ENCODE assay signal across 11 cellular contexts in the genomic region with DNA sequence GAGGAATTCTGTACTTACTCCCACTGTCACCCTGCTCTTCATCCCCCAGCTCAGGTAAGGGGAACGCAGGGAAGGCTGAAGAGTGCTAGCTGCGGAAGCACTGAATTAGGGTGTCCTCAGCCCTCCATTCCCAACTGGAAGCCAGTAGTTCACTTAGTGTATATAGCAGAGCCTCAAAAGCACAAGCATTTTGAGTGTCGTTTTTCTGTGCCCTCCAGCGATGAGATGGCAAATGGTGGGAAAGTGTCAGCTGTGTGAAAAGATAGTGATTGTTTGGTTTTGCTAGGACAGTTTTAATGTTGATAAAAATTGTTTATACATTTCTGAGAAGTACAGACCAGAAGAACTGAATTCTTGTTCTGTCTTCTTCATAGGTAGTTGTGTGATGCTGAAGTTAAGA. TPM values are rescaled to one million over a fixed set of nuclear protein-coding genes. Genes with fewer than 3 reads are reported as not detected.
A peak's percentile ranks its signal among the peaks of the same experiment; 100 is the strongest.
DNase-seq lines count a peak whose midpoint lies in the region; FAIRE-seq and TF ChIP-seq lines count a peak whose summit lies in the region.
"Had no signal": no experiment of that assay in that cellular context is flagged by ENCODE, and none has a peak within 500 bp of the region (broad histone marks: within the 10 kb centered on the region; RNA-seq: fewer than 3 reads in every experiment).

No MANE protein-coding gene starts in this region.

- no peak overlapping the region for H3K4me3 ChIP-seq in GM23248
- no peak overlapping the region for H3K4me3 ChIP-seq in brain microvascular endothelial cell (ENCODE audit: low read depth, low read length)
- H3K4me3 ChIP-seq in kidney (ENCODE audit: low read length in 2 of 2) = no peak overlapping the region
- H3K4me3 ChIP-seq: MG63 had no signal

- H2AFZ ChIP-seq in GM23248 = no peak overlapping the region

- TF ChIP-seq CTCF in nephron progenitor cell (IDR thresholded peaks at IDR 0.05) (no peak), brain microvascular endothelial cell (IDR thresholded peaks at IDR 0.05; ENCODE audit: low read depth, low read length, missing control alignments) (no peak), kidney (IDR thresholded peaks at IDR 0.05; ENCODE audit: borderline replicate concordance, extremely low read depth, insufficient read depth) (no peak)

- H3K4me3 Mint-ChIP-seq in activated naive CD8-positive, alpha-beta T cell = no peak overlapping the region
- no peak overlapping the region for H3K4me3 Mint-ChIP-seq in nephron progenitor cell

- no peaks in the 10 kb centered on the region for H4K20me1 ChIP-seq in GM23248 (ENCODE audit: insufficient read depth)

- no peak for DNase-seq in GM23248
- no peak for DNase-seq in caudate nucleus (lab: John Stamatoyannopoulos, UW)
- DNase-seq in nephron progenitor cell = no peak
- DNase-seq in brain microvascular endothelial cell = no peak
- DNase-seq in kidney = no peak
- no peak for DNase-seq in pons (ENCODE audit: low spot score)
- DNase-seq: GDM1 had no signal

- WGBS in GM23248 (ENCODE audit: low coverage in 1 of 2, low lambda C conversion rate in 2 of 2, missing lambda C conversion rate in 2 of 2), 2 experiments = 93 to 97% methylated on average over 4 of the region's 4 CpGs

- in situ Hi-C loops in GM23248 (cut with MboI) (no loop called here), brain microvascular endothelial cell (cut with HindIII; ENCODE audit: low pct_ligation_motif_present, low sequenced_read_pairs) (no loop called here)

- H3K4me1 ChIP-seq in GM23248 (ENCODE audit: insufficient read depth) (no peaks in the 10 kb centered on the region), kidney (ENCODE audit: control insufficient read depth in 1 of 2, insufficient read depth in 1 of 2, low read depth in 1 of 2, low read length in 2 of 2) (no peaks in the 10 kb centered on the region)

- FAIRE-seq in kidney (lab: Jason Lieb, UNC) = no peak
- FAIRE-seq: GM12891 had no signal

- peak overlapping the region; percentile 43 for H3K27ac Mint-ChIP-seq in activated naive CD8-positive, alpha-beta T cell
- H3K27ac Mint-ChIP-seq in nephron progenitor cell = peak overlapping the region; percentile 83

- H3K36me3 Mint-ChIP-seq in activated naive CD8-positive, alpha-beta T cell = peaks cover 4% of the 10 kb centered on the region
- H3K36me3 Mint-ChIP-seq in nephron progenitor cell (ENCODE audit: low read depth) = peaks cover 64% of the 10 kb centered on the region

- peaks cover 85% of the 10 kb centered on the region for H3K36me3 ChIP-seq in GM23248 (ENCODE audit: low read depth)
- H3K36me3 ChIP-seq in brain microvascular endothelial cell (replicated peaks) = peaks cover 91% of the 10 kb centered on the region
- peaks cover 55 to 63% of the 10 kb centered on the region in 2 donors for H3K36me3 ChIP-seq in kidney (ENCODE audit: control insufficient read depth in 1 of 2, insufficient read depth in 2 of 2, low read length in 2 of 2)

- H3K79me2 ChIP-seq in GM23248 (ENCODE audit: insufficient read depth) = 0 out of 2 replicates have a peak, but pooled peaks cover 11% of the 10 kb centered on the region

- 0 out of 2 replicates have a peak overlapping the region, but pooled peaks have one; percentile 34 for H3K27ac ChIP-seq in GM23248
- peak overlapping the region; percentile 60 for H3K27ac ChIP-seq in caudate nucleus (ENCODE audit: low read depth, low read length)
- no peak overlapping the region for H3K27ac ChIP-seq in brain microvascular endothelial cell
- H3K27ac ChIP-seq in kidney (ENCODE audit: low read depth in 2 of 2, low read length in 2 of 2) = no peak overlapping the region
- H3K27ac ChIP-seq: C4-2B had no signal

- H3K27me3 Mint-ChIP-seq in activated naive CD8-positive, alpha-beta T cell = no peaks in the 10 kb centered on the region
- no peaks in the 10 kb centered on the region for H3K27me3 Mint-ChIP-seq in nephron progenitor cell (ENCODE audit: low read depth, poor library complexity)

- H3K9me3 Mint-ChIP-seq in activated naive CD8-positive, alpha-beta T cell (ENCODE audit: low read depth) = no peaks in the 10 kb centered on the region
- H3K9me3 Mint-ChIP-seq in nephron progenitor cell = no peaks in the 10 kb centered on the region

- H3K9me3 ChIP-seq in GM23248 (ENCODE audit: low read depth) (no peaks in the 10 kb centered on the region), kidney (ENCODE audit: control insufficient read depth in 1 of 2, low read length in 2 of 2) (no peaks in the 10 kb centered on the region)
- H3K9me3 ChIP-seq: MG63 had no signal

- H3K4me1 Mint-ChIP-seq in activated naive CD8-positive, alpha-beta T cell (ENCODE audit: low read depth) = peaks cover 11% of the 10 kb centered on the region
- no peaks in the 10 kb centered on the region for H3K4me1 Mint-ChIP-seq in nephron progenitor cell

- intact Hi-C loops in kidney (cut with DNase I) = no loop called here

- H3K9me2 ChIP-seq in GM23248 (ENCODE audit: insufficient read depth) = no peaks in the 10 kb centered on the region

- H3K27me3 ChIP-seq in GM23248 (replicated peaks; ENCODE audit: insufficient read depth) (no peaks in the 10 kb centered on the region), brain microvascular endothelial cell (replicated peaks) (no peaks in the 10 kb centered on the region)
- H3K27me3 ChIP-seq: MG63 had no signal

- no peak overlapping the region for H3K4me2 ChIP-seq in GM23248 (ENCODE audit: unreplicated experiment)

- H3K9ac ChIP-seq in GM23248 = no peak overlapping the region; the same call in 1 of the 2 replicates
- H3K9ac ChIP-seq in kidney (ENCODE audit: low read length in 2 of 2) = no peak overlapping the region

- H3F3A ChIP-seq in GM23248 (ENCODE audit: insufficient read depth) = peaks cover 86% of the 10 kb centered on the region

RNA-seq across cellular contexts. Expression of gene MRPS22, which starts 10.8 kb away (rescaled TPM):
- 62.5 and 63.5 TPM in 2 replicates for total RNA-seq in GM23248 (2014; rRNA removed; shearing (Covaris generic))
- polyA plus RNA-seq in GM23248 (2016; fragmentation: Nextera tagmentation; extraction: Ambion mirVana) (63.2 and 67.2 TPM in 2 replicates), kidney (ENCODE audit: insufficient read depth, low read depth, low replicate concordance) (58.7 TPM)
- total RNA-seq in kidney = 36.7 TPM

RNA-seq across cellular contexts. Expression of gene COPB2, which starts 34.8 kb away (rescaled TPM):
- 181 and 197 TPM in 2 replicates for total RNA-seq in GM23248 (2014; rRNA removed; shearing (Covaris generic))
- polyA plus RNA-seq in GM23248 (2016; fragmentation: Nextera tagmentation; extraction: Ambion mirVana) (198 and 203 TPM in 2 replicates), kidney (ENCODE audit: insufficient read depth, low read depth, low replicate concordance) (47.3 TPM)
- total RNA-seq in kidney = 124 TPM

Comparison
In these comparisons a context has a peak if more than half of its experiments do, and no peak if none do; other contexts are left out.
1. H3K27ac ChIP-seq: peak in GM23248 (single experiment) and caudate nucleus (single experiment); none in brain microvascular endothelial cell (single experiment) and kidney (0 of 2).